Comparison of ENCODE assay signal across 1 cellular context in genomic region chr2:241359481-241360045, GRCh38.
A peak's percentile ranks its signal among the peaks of the same experiment; 100 is the strongest.
TF ChIP-seq lines count a peak whose summit lies in the region.

No MANE protein-coding gene starts in this region.

TF ChIP-seq in HepG2, 621 proteins besides CTCF, POLR2A, EP300 and RAD21 (continued from another document):
- TF ChIP-seq ZNF547 (CRISPR knock-in tag; IDR thresholded peaks at IDR 0.05) (peak; percentile 50; the same call in 1 of the 2 replicates), SALL1 (CRISPR knock-in tag; IDR thresholded peaks at IDR 0.05) (peak; percentile 52), ZBTB40 (IDR thresholded peaks at IDR 0.05) (no peak), ZBTB40 (CRISPR knock-in tag; IDR thresholded peaks at IDR 0.05) (0 out of 2 replicates have a peak, but pooled peaks have one; percentile 11), ZFP36L1 (CRISPR knock-in tag; IDR thresholded peaks at IDR 0.05) (no peak), MXI1 (IDR thresholded peaks at IDR 0.05; ENCODE audit: borderline replicate concordance, low read depth, low read length) (peak; percentile 71; the same call in 2 of the 3 replicates), TEF (CRISPR knock-in tag; IDR thresholded peaks at IDR 0.05) (no peak), ZNF841 (CRISPR knock-in tag; IDR thresholded peaks at IDR 0.05; ENCODE audit: borderline replicate concordance) (no peak), ZFP91 (CRISPR knock-in tag; IDR thresholded peaks at IDR 0.05; ENCODE audit: borderline replicate concordance) (0 out of 2 replicates have a peak, but pooled peaks have one; percentile 25), SSRP1 (CRISPR knock-in tag; IDR thresholded peaks at IDR 0.05) (peak; percentile 64; the same call in 1 of the 2 replicates), MAFG (CRISPR knock-in tag; IDR thresholded peaks at IDR 0.05) (no peak), ZNF782 (CRISPR knock-in tag; IDR thresholded peaks at IDR 0.05; ENCODE audit: borderline replicate concordance) (peak; percentile 67; the same call in 1 of the 2 replicates)
